Comparison of ENCODE assay signal across 23 cellular contexts in genomic region chr4:174228988-174229387, GRCh38. TPM values are rescaled to one million over a fixed set of nuclear protein-coding genes. Genes with fewer than 3 reads are reported as not detected.
DNase-seq lines count a peak whose midpoint lies in the region; ATAC-seq and TF ChIP-seq lines count a peak whose summit lies in the region.
"Had no signal": no experiment of that assay in that cellular context is flagged by ENCODE, and none has a peak within 500 bp of the region (broad histone marks: within the 10 kb centered on the region; RNA-seq: fewer than 3 reads in every experiment).

No MANE protein-coding gene starts in this region.

- H3K9me2 ChIP-seq in SK-N-SH: no peaks in the 10 kb centered on the region

- CTCF ChIA-PET in SK-N-SH (lab: Yijun Ruan, JAX): interaction anchor here (1.1 to 1.3 kb wide), 4 partner anchors 9 to 13 kb away, joined by 3 to 6 read pairs (median 4); no protein-coding TSS in a partner anchor
- CTCF ChIA-PET in activated CD8-positive, alpha-beta T cell treated with anti-CD3 and anti-CD28 coated beads, Interleukin-2, amount 10 ng/mL, durations not matched to agents 7 days and 5 days (lab: Charles Lee): interaction anchor here (1.3 kb wide), 1 partner anchor 90 kb away, joined by 3 read pairs; no protein-coding TSS in a partner anchor

- H3K36me3 ChIP-seq in SK-N-SH (replicated peaks in 1 of 2; ENCODE audit: control insufficient read depth in 1 of 2, insufficient read depth in 2 of 2, low read length in 1 of 2): peaks cover 8 to 10% of the 10 kb centered on the region in 2 experiments
- H3K36me3 ChIP-seq: BE2C; BLaER1 treated with 17β-estradiol and CSF1 and Interleukin-3, amounts not matched to agents 10 nM and 100 nM had no signal

- POLR2A ChIA-PET in SK-N-SH (lab: Yijun Ruan, JAX): interaction anchor here (1.2 kb wide), 1 partner anchor 12 kb away, joined by 3 read pairs; no protein-coding TSS in a partner anchor
- POLR2A ChIA-PET in activated CD8-positive, alpha-beta T cell treated with anti-CD3 and anti-CD28 coated beads, Interleukin-2, amount 10 ng/mL, durations not matched to agents 7 days and 5 days (lab: Charles Lee): interaction anchor here (0.6 kb wide), 1 partner anchor 28 kb away, joined by 3 read pairs; no protein-coding TSS in a partner anchor

- H4K20me1 ChIP-seq in SK-N-SH (ENCODE audit: insufficient read depth): no peaks in the 10 kb centered on the region
- H4K20me1 ChIP-seq: BLaER1 treated with 17β-estradiol and CSF1 and Interleukin-3, amounts not matched to agents 10 nM and 100 nM had no signal

- no peak overlapping the region for H3K27ac Mint-ChIP-seq in activated CD8-positive, alpha-beta T cell treated with anti-CD3 and anti-CD28 coated beads, Interleukin-2, amount 10 ng/mL, durations not matched to agents 7 days and 5 days
- H3K27ac Mint-ChIP-seq: CD14-positive monocyte; CD4-positive, alpha-beta T cell; CD8-positive, alpha-beta memory T cell; HFFc6 had no signal

- H3K9me3 ChIP-seq in SK-N-SH: no peaks in the 10 kb centered on the region
- H3K9me3 ChIP-seq: A549; BE2C; BLaER1 treated with 17β-estradiol and CSF1 and Interleukin-3, amounts not matched to agents 10 nM and 100 nM had no signal

- ATAC-seq in SK-N-SH treated with all-trans-retinoic acid at 6 μM for 48 hours: no peak
- no peak for ATAC-seq in activated CD8-positive, alpha-beta T cell treated with anti-CD3 and anti-CD28 coated beads, Interleukin-2, amount 10 ng/mL, durations not matched to agents 7 days and 5 days
- ATAC-seq: A549, GM12878 had no signal

- no peak for TF ChIP-seq CTCF in SK-N-SH (IDR thresholded peaks at IDR 0.05)

- no peaks in the 10 kb centered on the region for H3K4me1 Mint-ChIP-seq in activated CD8-positive, alpha-beta T cell treated with anti-CD3 and anti-CD28 coated beads, Interleukin-2, amount 10 ng/mL, durations not matched to agents 7 days and 5 days (ENCODE audit: low read depth)
- H3K4me1 Mint-ChIP-seq: CD8-positive, alpha-beta memory T cell had no signal

- TF ChIP-seq RAD21 in SK-N-SH (IDR thresholded peaks at IDR 0.05; ENCODE audit: low read length): no peak

- WGBS in SK-N-SH (ENCODE audit: low lambda C conversion rate): 78% methylated on average over 2 of the region's 2 CpGs

- no peak overlapping the region for H3K4me3 ChIP-seq in SK-N-SH (ENCODE audit: low read depth in 2 of 2, low read length in 1 of 2)
- H3K4me3 ChIP-seq: A549; BLaER1 treated with 17β-estradiol and CSF1 and Interleukin-3, amounts not matched to agents 10 nM and 100 nM; GM12878; GM23248 had no signal

- H2AFZ ChIP-seq in SK-N-SH (ENCODE audit: low read depth): no peak overlapping the region
- H2AFZ ChIP-seq: GM23248 had no signal

- H3K79me2 ChIP-seq in SK-N-SH (ENCODE audit: insufficient read depth): no peaks in the 10 kb centered on the region

- H3K9me3 Mint-ChIP-seq in activated CD8-positive, alpha-beta T cell treated with anti-CD3 and anti-CD28 coated beads, Interleukin-2, amount 10 ng/mL, durations not matched to agents 7 days and 5 days (ENCODE audit: insufficient read depth): no peaks in the 10 kb centered on the region
- H3K9me3 Mint-ChIP-seq: CD14-positive monocyte; CD4-positive, alpha-beta T cell; CD8-positive, alpha-beta memory T cell; HFFc6 had no signal

- no peak for TF ChIP-seq EP300 in SK-N-SH (IDR thresholded peaks at IDR 0.05; ENCODE audit: borderline replicate concordance in 1 of 2, low read depth in 1 of 2, low read length in 1 of 2)

- DNase-seq in NCI-H524 (lab: John Stamatoyannopoulos, UW) (peak; percentile 5 to 41), NCI-H524 treated with DMSO at 0.1 percent for 48 hours (lab: John Stamatoyannopoulos, UW) (no peak), SK-N-SH (no peak), SK-N-DZ (ENCODE audit: low spot score) (peak; percentile 59)
- no peak for DNase-seq in activated CD8-positive, alpha-beta T cell treated with anti-CD3 and anti-CD28 coated beads, Interleukin-2, amount 10 ng/mL, durations not matched to agents 7 days and 5 days
- DNase-seq: 8988T; ACHN; BE2C; CD4-positive, alpha-beta T cell; CD8-positive, alpha-beta memory T cell; DMS 273 treated with DMSO at 0.1 percent for 48 hours; DMS79; EL; GDM1; GM23248; H7; HCEC 1CT; HFFc6 had no signal

- H3K27me3 ChIP-seq in SK-N-SH (ENCODE audit: insufficient read depth): no peaks in the 10 kb centered on the region
- H3K27me3 ChIP-seq: BE2C; BLaER1 treated with 17β-estradiol and CSF1 and Interleukin-3, amounts not matched to agents 10 nM and 100 nM had no signal

- H3K36me3 Mint-ChIP-seq in activated CD8-positive, alpha-beta T cell treated with anti-CD3 and anti-CD28 coated beads, Interleukin-2, amount 10 ng/mL, durations not matched to agents 7 days and 5 days (ENCODE audit: low read depth): no peaks in the 10 kb centered on the region

- H3F3A ChIP-seq in SK-N-SH (replicated peaks; ENCODE audit: insufficient read depth): no peaks in the 10 kb centered on the region

- H3K27me3 Mint-ChIP-seq in activated CD8-positive, alpha-beta T cell treated with anti-CD3 and anti-CD28 coated beads, Interleukin-2, amount 10 ng/mL, durations not matched to agents 7 days and 5 days (ENCODE audit: low read depth): peaks cover 29% of the 10 kb centered on the region

- no peak overlapping the region for H3K9ac ChIP-seq in SK-N-SH
- H3K9ac ChIP-seq: BLaER1 treated with 17β-estradiol and CSF1 and Interleukin-3, amounts not matched to agents 10 nM and 100 nM; GM23248 had no signal

- no peak overlapping the region for H3K4me3 Mint-ChIP-seq in activated CD8-positive, alpha-beta T cell treated with anti-CD3 and anti-CD28 coated beads, Interleukin-2, amount 10 ng/mL, durations not matched to agents 7 days and 5 days
- H3K4me3 Mint-ChIP-seq: CD14-positive monocyte; CD4-positive, alpha-beta T cell; CD8-positive, alpha-beta memory T cell; HFFc6 had no signal

- no peak overlapping the region for H3K27ac ChIP-seq in SK-N-SH (ENCODE audit: low read depth in 2 of 2, low read length in 1 of 2)
- H3K27ac ChIP-seq: A549; BLaER1 treated with 17β-estradiol and CSF1 and Interleukin-3, amounts not matched to agents 10 nM and 100 nM; GM23248 had no signal

- peaks cover 0 to 19% of the 10 kb centered on the region in 2 experiments; a peak in 2 of 4 replicates for H3K4me1 ChIP-seq in SK-N-SH (ENCODE audit: control insufficient read depth in 1 of 2, insufficient read depth in 2 of 2, low read depth in 1 of 2, low read length in 1 of 2)
- H3K4me1 ChIP-seq: A549; BLaER1 treated with 17β-estradiol and CSF1 and Interleukin-3, amounts not matched to agents 10 nM and 100 nM had no signal

- H3K4me2 ChIP-seq in SK-N-SH: no peak overlapping the region
- H3K4me2 ChIP-seq: A549; BLaER1 treated with 17β-estradiol and CSF1 and Interleukin-3, amounts not matched to agents 10 nM and 100 nM had no signal

TF ChIP-seq in SK-N-SH treated with all-trans-retinoic acid at 6 μM for 48 hours, 23 proteins besides CTCF, POLR2A, EP300 and RAD21:
- TF ChIP-seq, protein P1, sequence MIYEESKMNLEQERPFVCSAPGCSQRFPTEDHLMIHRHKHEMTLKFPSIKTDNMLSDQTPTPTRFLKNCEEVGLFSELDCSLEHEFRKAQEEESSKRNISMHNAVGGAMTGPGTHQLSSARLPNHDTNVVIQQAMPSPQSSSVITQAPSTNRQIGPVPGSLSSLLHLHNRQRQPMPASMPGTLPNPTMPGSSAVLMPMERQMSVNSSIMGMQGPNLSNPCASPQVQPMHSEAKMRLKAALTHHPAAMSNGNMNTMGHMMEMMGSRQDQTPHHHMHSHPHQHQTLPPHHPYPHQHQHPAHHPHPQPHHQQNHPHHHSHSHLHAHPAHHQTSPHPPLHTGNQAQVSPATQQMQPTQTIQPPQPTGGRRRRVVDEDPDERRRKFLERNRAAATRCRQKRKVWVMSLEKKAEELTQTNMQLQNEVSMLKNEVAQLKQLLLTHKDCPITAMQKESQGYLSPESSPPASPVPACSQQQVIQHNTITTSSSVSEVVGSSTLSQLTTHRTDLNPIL (CRISPR knock-in tag; IDR thresholded peaks at IDR 0.05; ENCODE audit: low read depth): no peak
- TF ChIP-seq ISL1 (CRISPR knock-in tag; IDR thresholded peaks at IDR 0.05): 0 out of 2 replicates have a peak, but pooled peaks have one; percentile 24

TF ChIP-seq in SK-N-SH, 30 proteins besides CTCF, POLR2A, EP300 and RAD21 (continues in another document):
- TF ChIP-seq USF2 (IDR thresholded peaks at IDR 0.05; ENCODE audit: borderline replicate concordance, low read depth, low read length) (no peak), MEF2A (IDR thresholded peaks at IDR 0.05; ENCODE audit: borderline replicate concordance, low read depth) (no peak)

RNA-seq across cellular contexts. Expression of gene FBXO8, which starts 54.5 kb away (rescaled TPM):
- polyA plus RNA-seq in SK-N-SH (2012; rRNA removed): 16.0 and 21.4 TPM in 2 replicates
- 21.7 and 21.9 TPM in 2 replicates for polyA plus RNA-seq in SK-N-SH (2012; cell fraction: cytosol; rRNA removed)
- 8.5 and 10.4 TPM in 2 replicates for polyA plus RNA-seq in SK-N-SH (2012; cell fraction: nucleus; rRNA removed)
- 15.5 and 17.7 TPM in 2 replicates for polyA plus RNA-seq in SK-N-DZ (2014; cell fraction: cytosol; rRNA removed)
- 11.9 and 13.1 TPM in 2 replicates for polyA plus RNA-seq in SK-N-DZ (2014; cell fraction: nucleus; rRNA removed)
- total RNA-seq in activated CD8-positive, alpha-beta T cell treated with anti-CD3 and anti-CD28 coated beads, Interleukin-2, amount 10 ng/mL, durations not matched to agents 7 days and 5 days: 10 to 100 TPM; 13.7 to 16.6 TPM

RNA-seq across cellular contexts. Expression of gene CEP44, which starts 54.7 kb away (rescaled TPM):
- polyA plus RNA-seq in SK-N-SH (2012; rRNA removed): 3.8 and 7.3 TPM in 2 replicates
- 5.0 and 5.4 TPM in 2 replicates for polyA plus RNA-seq in SK-N-SH (2012; cell fraction: cytosol; rRNA removed)
- polyA plus RNA-seq in SK-N-SH (2012; cell fraction: nucleus; rRNA removed): 7.8 and 16.3 TPM in 2 replicates
- polyA plus RNA-seq in SK-N-DZ (2014; cell fraction: cytosol; rRNA removed): 49.4 and 57.4 TPM in 2 replicates
- 85.0 and 85.1 TPM in 2 replicates for polyA plus RNA-seq in SK-N-DZ (2014; cell fraction: nucleus; rRNA removed)
- total RNA-seq in activated CD8-positive, alpha-beta T cell treated with anti-CD3 and anti-CD28 coated beads, Interleukin-2, amount 10 ng/mL, durations not matched to agents 7 days and 5 days: 10 to 100 TPM; 19.1 to 21.2 TPM

Comparison
In these comparisons a context has a peak if more than half of its experiments do, and no peak if none do; other contexts are left out.
1. DNase-seq: peak in NCI-H524 (2 of 2) and SK-N-DZ (single experiment); none in NCI-H524 treated with DMSO at 0.1 percent for 48 hours (single experiment), SK-N-SH (single experiment) and activated CD8-positive, alpha-beta T cell treated with anti-CD3 and anti-CD28 coated beads, Interleukin-2, amount 10 ng/mL, durations not matched to agents 7 days and 5 days (single experiment).